Comparison of ENCODE assay signal across 27 cellular contexts in the genomic region with DNA sequence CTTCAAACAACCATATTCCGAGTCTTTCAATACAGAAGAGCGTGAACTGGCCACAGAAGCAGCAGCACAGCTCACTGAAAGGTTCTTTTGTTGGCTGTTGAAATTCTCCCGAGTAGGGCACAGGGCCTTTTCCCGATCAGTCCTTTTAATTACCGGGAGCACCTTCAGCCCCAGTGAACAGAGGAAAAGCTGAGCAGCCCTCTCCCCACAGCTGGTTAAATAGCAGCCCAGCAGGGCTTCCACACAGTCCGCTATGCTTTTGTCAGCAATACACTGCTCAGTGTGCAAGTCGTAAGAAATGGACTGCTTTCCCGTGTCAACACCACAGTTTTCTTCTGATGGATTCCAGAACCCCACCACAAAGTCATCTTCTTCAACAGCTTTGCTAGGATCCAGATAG.
DNase-seq lines count a peak whose midpoint lies in the region; ATAC-seq and TF ChIP-seq lines count a peak whose summit lies in the region.
"Had no signal": no experiment of that assay in that cellular context is flagged by ENCODE, and none has a peak within 500 bp of the region (broad histone marks: within the 10 kb centered on the region; RNA-seq: fewer than 3 reads in every experiment).

No MANE protein-coding gene starts in this region.

- no peak for DNase-seq in Right ventricle myocardium superior
- DNase-seq in right atrium auricular region (ENCODE audit: low spot score): no peak
- no peak for DNase-seq in dorsolateral prefrontal cortex
- DNase-seq in midbrain (lab: John Stamatoyannopoulos, UW): peak; percentile 58
- DNase-seq in natural killer cell treated with Interleukin-12 subunit alpha and Interleukin-12 subunit beta and Interleukin-15 and Interleukin-18, amount 100 ng/mL, for 72 hours (ENCODE audit: low spot score): no peak
- no peak for DNase-seq in activated CD8-positive, alpha-beta memory T cell treated with anti-CD3 and anti-CD28 coated beads for 24 hours
- DNase-seq in NCI-H1048 (lab: John Stamatoyannopoulos, UW): no peak
- DNase-seq in occipital lobe (lab: John Stamatoyannopoulos, UW): no peak
- DNase-seq: ACHN; activated CD4-positive, alpha-beta T cell treated with anti-CD3 and anti-CD28 coated beads for 48 hours; activated naive CD4-positive, alpha-beta T cell treated with anti-CD3 and anti-CD28 coated beads for 36 hours; activated T-cell treated with anti-CD3 and anti-CD28 coated beads, Interleukin-2, amount 50 U/mL, for 72 hours; COR-L47; DMS79 treated with DMSO at 0.1 percent for 48 hours; GM23248; KBM-7; MM.1S; NCI-H1436 treated with DMSO at 0.1 percent for 48 hours; NCI-H2171; NCI-H524 treated with DMSO at 0.1 percent for 48 hours; nephron progenitor cell; NK-92 treated with Interleukin-12 subunit alpha and Interleukin-12 subunit beta, amount 100 ng/mL, for 24 hours; psoas muscle; T-helper 17 cell; upper lobe of right lung had no signal

- no peaks in the 10 kb centered on the region for H3K9me3 ChIP-seq in right atrium auricular region
- H3K9me3 ChIP-seq: BLaER1, psoas muscle, SJSA1, upper lobe of right lung had no signal

- H3K27ac ChIP-seq in right atrium auricular region (no peak overlapping the region), dorsolateral prefrontal cortex (peak overlapping the region in 53 of 59 donors; percentile 1 to 83 (median 59))
- H3K27ac ChIP-seq: BLaER1, GM23248, psoas muscle, SJSA1, upper lobe of right lung had no signal

- intact Hi-C loops in Right ventricle myocardium superior (cut with DNase I) (loop anchor here (5.0 kb wide), 1 partner anchor 409 kb away; no protein-coding TSS in a partner anchor), dorsolateral prefrontal cortex (cut with DNase I) (loop anchor here in 1 of 2 donors (5.0 kb wide), 2 partner anchors 336 to 409 kb away; no protein-coding TSS in a partner anchor)

- H3K4me3 Mint-ChIP-seq in natural killer cell treated with Interleukin-12 subunit alpha and Interleukin-12 subunit beta and Interleukin-15 and Interleukin-18, amount 100 ng/mL, for 72 hours: no peak overlapping the region
- H3K4me3 Mint-ChIP-seq: activated naive CD4-positive, alpha-beta T cell treated with anti-CD3 and anti-CD28 coated beads for 36 hours; activated T-cell treated with anti-CD3 and anti-CD28 coated beads, Interleukin-2, amount 50 U/mL, for 72 hours; nephron progenitor cell; T-helper 17 cell had no signal

- peak; percentile 16 for ATAC-seq in Right ventricle myocardium superior (ENCODE audit: poor library complexity)
- ATAC-seq in natural killer cell treated with Interleukin-12 subunit alpha and Interleukin-12 subunit beta and Interleukin-15 and Interleukin-18, amount 100 ng/mL, for 72 hours: no peak
- ATAC-seq: activated T-cell treated with anti-CD3 and anti-CD28 coated beads, Interleukin-2, amount 50 U/mL, for 72 hours; psoas muscle; T-helper 17 cell; upper lobe of right lung had no signal

- no peaks in the 10 kb centered on the region for H3K27me3 ChIP-seq in right atrium auricular region
- no peaks in the 10 kb centered on the region for H3K27me3 ChIP-seq in dorsolateral prefrontal cortex
- H3K27me3 ChIP-seq: BLaER1, SJSA1, upper lobe of right lung had no signal

- no peak overlapping the region for H3K27ac Mint-ChIP-seq in natural killer cell treated with Interleukin-12 subunit alpha and Interleukin-12 subunit beta and Interleukin-15 and Interleukin-18, amount 100 ng/mL, for 72 hours
- H3K27ac Mint-ChIP-seq: activated naive CD4-positive, alpha-beta T cell treated with anti-CD3 and anti-CD28 coated beads for 36 hours; activated T-cell treated with anti-CD3 and anti-CD28 coated beads, Interleukin-2, amount 50 U/mL, for 72 hours; nephron progenitor cell had no signal

- peaks cover 11 to 14% of the 10 kb centered on the region in 2 donors for H3K4me1 Mint-ChIP-seq in natural killer cell treated with Interleukin-12 subunit alpha and Interleukin-12 subunit beta and Interleukin-15 and Interleukin-18, amount 100 ng/mL, for 72 hours (ENCODE audit: low read depth in 2 of 2)

- peaks cover 0 to 19% of the 10 kb centered on the region in 2 donors for H3K4me1 ChIP-seq in right atrium auricular region
- H3K4me1 ChIP-seq: SJSA1 had no signal

- peaks cover 47% of the 10 kb centered on the region for H3K36me3 ChIP-seq in right atrium auricular region

- peaks cover 10% of the 10 kb centered on the region for H3K36me3 Mint-ChIP-seq in natural killer cell treated with Interleukin-12 subunit alpha and Interleukin-12 subunit beta and Interleukin-15 and Interleukin-18, amount 100 ng/mL, for 72 hours

- H3K27me3 Mint-ChIP-seq in natural killer cell treated with Interleukin-12 subunit alpha and Interleukin-12 subunit beta and Interleukin-15 and Interleukin-18, amount 100 ng/mL, for 72 hours: no peaks in the 10 kb centered on the region
- H3K27me3 Mint-ChIP-seq: T-helper 17 cell had no signal

- TF ChIP-seq CTCF in right atrium auricular region (IDR thresholded peaks at IDR 0.05) (no peak), dorsolateral prefrontal cortex (IDR thresholded peaks at IDR 0.05 in 54 of 56, conservative IDR thresholded peaks at IDR 0.05 in 2 of 56; ENCODE audit: low read depth in 1 of 56, partially characterized antibody in 56 of 56) (peak in 2 of 56 donors; percentile 16 to 18)

- no peaks in the 10 kb centered on the region for H3K9me3 Mint-ChIP-seq in natural killer cell treated with Interleukin-12 subunit alpha and Interleukin-12 subunit beta and Interleukin-15 and Interleukin-18, amount 100 ng/mL, for 72 hours
- H3K9me3 Mint-ChIP-seq: activated naive CD4-positive, alpha-beta T cell treated with anti-CD3 and anti-CD28 coated beads for 36 hours; activated T-cell treated with anti-CD3 and anti-CD28 coated beads, Interleukin-2, amount 50 U/mL, for 72 hours; nephron progenitor cell had no signal

- H3K4me3 ChIP-seq in right atrium auricular region: no peak overlapping the region
- peak overlapping the region in 19 of 59 donors; percentile 0 to 31 (median 17) for H3K4me3 ChIP-seq in dorsolateral prefrontal cortex
- H3K4me3 ChIP-seq: BLaER1, GM23248, psoas muscle, SJSA1, upper lobe of right lung had no signal

Comparison
In these comparisons a context has a peak if more than half of its experiments do, and no peak if none do; other contexts are left out.
1. H3K27ac ChIP-seq: peak in dorsolateral prefrontal cortex (53 of 59); none in right atrium auricular region (0 of 2).